20 cellular contexts compared by ENCODE assay signal in genomic region chr6:151664390-151664789, GRCh38.
DNase-seq lines count a peak whose midpoint lies in the region; ATAC-seq and TF ChIP-seq lines count a peak whose summit lies in the region.
"Had no signal": no experiment of that assay in that cellular context is flagged by ENCODE, and none has a peak within 500 bp of the region (broad histone marks: within the 10 kb centered on the region; RNA-seq: fewer than 3 reads in every experiment).

No MANE protein-coding gene starts in this region.

- H3K4me2 ChIP-seq in PC-3 (ENCODE audit: low read length), result 0 out of 2 replicates have a peak overlapping the region, but pooled peaks have one; percentile 17
- H3K4me2 ChIP-seq in PC-9, result no peak overlapping the region
- H3K4me2 ChIP-seq: BLaER1 had no signal

- no peaks in the 10 kb centered on the region for H3K4me1 Mint-ChIP-seq in activated naive CD8-positive, alpha-beta T cell treated with anti-CD3 and anti-CD28 coated beads for 36 hours
- no peaks in the 10 kb centered on the region for H3K4me1 Mint-ChIP-seq in stimulated activated memory B cell treated with anti-CD40 and anti-IgM and Interleukin-4, amounts not matched to agents 10 μg/mL and 1 μg/mL and 100 μg/mL, for 72 hours
- H3K4me1 Mint-ChIP-seq: CD14-positive monocyte; CD4-positive, alpha-beta memory T cell; CD8-positive, alpha-beta memory T cell had no signal

- TF ChIP-seq POLR2A in thyroid gland (IDR thresholded peaks at IDR 0.05), result no peak
- TF ChIP-seq POLR2A in ovary (IDR thresholded peaks at IDR 0.05), result no peak

- peak overlapping the region; percentile 48; the same call in 1 of the 2 replicates for H2AFZ ChIP-seq in PC-3 (ENCODE audit: low read length)
- H2AFZ ChIP-seq in PC-9, result 0 out of 2 replicates have a peak overlapping the region, but pooled peaks have one; percentile 2

- H3K27ac Mint-ChIP-seq in activated naive CD8-positive, alpha-beta T cell treated with anti-CD3 and anti-CD28 coated beads for 36 hours, result no peak overlapping the region
- no peak overlapping the region for H3K27ac Mint-ChIP-seq in stimulated activated memory B cell treated with anti-CD40 and anti-IgM and Interleukin-4, amounts not matched to agents 10 μg/mL and 1 μg/mL and 100 μg/mL, for 72 hours
- H3K27ac Mint-ChIP-seq: CD14-positive monocyte; CD4-positive, alpha-beta memory T cell; CD4-positive, CD25-positive, alpha-beta regulatory T cell; CD8-positive, alpha-beta memory T cell had no signal

- ATAC-seq in PC-3, result no peak
- peak; percentile 48 for ATAC-seq in left lobe of liver
- no peak for ATAC-seq in stimulated activated memory B cell treated with anti-CD40 and anti-IgM and Interleukin-4, amounts not matched to agents 10 μg/mL and 1 μg/mL and 100 μg/mL, for 72 hours

- intact Hi-C loops in PC-3 (cut with micrococcal nuclease), result loop anchor here (5.0 kb wide), 1 partner anchor 222 kb away; no protein-coding TSS in a partner anchor
- intact Hi-C loops in PC-9 (cut with micrococcal nuclease; ENCODE audit: unreplicated experiment), result no loop called here
- intact Hi-C loops in thyroid gland (cut with DNase I), result no loop called here
- intact Hi-C loops in ovary (cut with DNase I), result no loop called here

- no peaks in the 10 kb centered on the region for H3K36me3 Mint-ChIP-seq in activated naive CD8-positive, alpha-beta T cell treated with anti-CD3 and anti-CD28 coated beads for 36 hours
- no peaks in the 10 kb centered on the region for H3K36me3 Mint-ChIP-seq in stimulated activated memory B cell treated with anti-CD40 and anti-IgM and Interleukin-4, amounts not matched to agents 10 μg/mL and 1 μg/mL and 100 μg/mL, for 72 hours
- H3K36me3 Mint-ChIP-seq: CD14-positive monocyte; CD4-positive, alpha-beta memory T cell; CD4-positive, CD25-positive, alpha-beta regulatory T cell; CD8-positive, alpha-beta memory T cell had no signal

- 30 to 36% methylated on average over 5 of the region's 5 CpGs for WGBS in thyroid gland, 2 donors
- 17 to 32% (median 32%) methylated on average over 5 of the region's 5 CpGs for WGBS in ovary, 3 donors

- H3K9me2 ChIP-seq in PC-3 (replicated peaks; ENCODE audit: low read length), result no peaks in the 10 kb centered on the region
- H3K9me2 ChIP-seq in PC-9 (ENCODE audit: insufficient read depth), result no peaks in the 10 kb centered on the region

- H3F3A ChIP-seq in PC-3 (ENCODE audit: low read length, unreplicated experiment) (no peaks in the 10 kb centered on the region), PC-9 (ENCODE audit: insufficient read depth, low read depth) (peaks cover 10% of the 10 kb centered on the region; the same call in 1 of the 2 replicates)

- no peaks in the 10 kb centered on the region for H3K9me3 ChIP-seq in PC-3 (ENCODE audit: low read length)
- 0 out of 2 replicates have a peak, but pooled peaks cover 4% of the 10 kb centered on the region for H3K9me3 ChIP-seq in PC-9 (ENCODE audit: insufficient read depth, low read depth)
- no peaks in the 10 kb centered on the region for H3K9me3 ChIP-seq in thyroid gland
- no peaks in the 10 kb centered on the region for H3K9me3 ChIP-seq in ovary
- H3K9me3 ChIP-seq: BE2C, BLaER1 had no signal

- DNase-seq in PC-3 (no peak), PC-9 (no peak), left lobe of liver (ENCODE audit: low spot score) (no peak), thyroid gland (no peak), ovary (no peak), T-helper 1 cell (no peak)
- DNase-seq in activated naive CD8-positive, alpha-beta T cell treated with anti-CD3 and anti-CD28 coated beads for 36 hours, result no peak
- DNase-seq: 8988T; ACHN; BE2C; C1 segment of cervical spinal cord; CD4-positive, alpha-beta memory T cell; CD4-positive, CD25-positive, alpha-beta regulatory T cell; CD8-positive, alpha-beta memory T cell; COR-L47; DMS79 treated with DMSO at 0.1 percent for 48 hours; GF-D8 had no signal

- CTCF ChIA-PET in PC-3 (lab: Charles Lee) (no interaction called here), PC-9 (lab: Charles Lee) (no interaction called here)

- no peak overlapping the region for H3K9ac ChIP-seq in PC-3 (ENCODE audit: low read length)
- H3K9ac ChIP-seq: BLaER1 had no signal

- H3K27me3 Mint-ChIP-seq in activated naive CD8-positive, alpha-beta T cell treated with anti-CD3 and anti-CD28 coated beads for 36 hours, result peaks cover 19% of the 10 kb centered on the region
- H3K27me3 Mint-ChIP-seq in stimulated activated memory B cell treated with anti-CD40 and anti-IgM and Interleukin-4, amounts not matched to agents 10 μg/mL and 1 μg/mL and 100 μg/mL, for 72 hours, result no peaks in the 10 kb centered on the region

- BruUV-seq in PC-3 (replicated peaks; lab: Mats Ljungman, UMichigan) (no TSS peak), PC-9 (replicated peaks; lab: Mats Ljungman, UMichigan) (no TSS peak)

- no peaks in the 10 kb centered on the region for H3K9me3 Mint-ChIP-seq in activated naive CD8-positive, alpha-beta T cell treated with anti-CD3 and anti-CD28 coated beads for 36 hours
- H3K9me3 Mint-ChIP-seq in stimulated activated memory B cell treated with anti-CD40 and anti-IgM and Interleukin-4, amounts not matched to agents 10 μg/mL and 1 μg/mL and 100 μg/mL, for 72 hours, result no peaks in the 10 kb centered on the region
- H3K9me3 Mint-ChIP-seq: CD4-positive, alpha-beta memory T cell; CD4-positive, CD25-positive, alpha-beta regulatory T cell; CD8-positive, alpha-beta memory T cell had no signal

- no peak overlapping the region for H3K4me3 ChIP-seq in PC-3 (ENCODE audit: low read length)
- no peak overlapping the region for H3K4me3 ChIP-seq in PC-9
- H3K4me3 ChIP-seq in thyroid gland (replicated peaks in 1 of 3), result no peak overlapping the region
- no peak overlapping the region for H3K4me3 ChIP-seq in ovary
- H3K4me3 ChIP-seq: BLaER1 had no signal

- TF ChIP-seq EP300 in ovary (IDR thresholded peaks at IDR 0.05), result no peak

- H4K20me1 ChIP-seq in PC-3 (ENCODE audit: low read length), result no peaks in the 10 kb centered on the region
- H4K20me1 ChIP-seq in PC-9 (ENCODE audit: insufficient read depth), result no peaks in the 10 kb centered on the region
- H4K20me1 ChIP-seq: BLaER1 had no signal

- POLR2A ChIA-PET in PC-3 (lab: Charles Lee; ENCODE audit: unreplicated experiment) (no interaction called here), PC-9 (lab: Charles Lee; ENCODE audit: unreplicated experiment) (no interaction called here)

- no peak overlapping the region for H3K27ac ChIP-seq in PC-3 (ENCODE audit: low read length)
- no peak overlapping the region for H3K27ac ChIP-seq in PC-9
- H3K27ac ChIP-seq in thyroid gland, result peak overlapping the region; percentile 58 to 77 (median 73)
- H3K27ac ChIP-seq in ovary, result no peak overlapping the region
- H3K27ac ChIP-seq: BLaER1 had no signal

- TF ChIP-seq CTCF in PC-3 (conservative IDR thresholded peaks at IDR 0.05; ENCODE audit: low read depth, low read length) (no peak), PC-9 (conservative IDR thresholded peaks at IDR 0.05) (no peak), thyroid gland (IDR thresholded peaks at IDR 0.05) (no peak), ovary (IDR thresholded peaks at IDR 0.05) (no peak)

- H3K79me2 ChIP-seq in PC-3 (ENCODE audit: low read length) (no peaks in the 10 kb centered on the region), PC-9 (ENCODE audit: low read depth) (no peaks in the 10 kb centered on the region)

- H3K36me3 ChIP-seq in PC-3 (ENCODE audit: low read depth, low read length), result no peaks in the 10 kb centered on the region
- no peaks in the 10 kb centered on the region for H3K36me3 ChIP-seq in PC-9 (ENCODE audit: low read depth)
- no peaks in the 10 kb centered on the region for H3K36me3 ChIP-seq in thyroid gland
- no peaks in the 10 kb centered on the region for H3K36me3 ChIP-seq in ovary
- H3K36me3 ChIP-seq: BE2C, BLaER1 had no signal

- peaks cover 32% of the 10 kb centered on the region for H3K4me1 ChIP-seq in PC-3 (ENCODE audit: insufficient read depth, low read length)
- peaks cover 15% of the 10 kb centered on the region for H3K4me1 ChIP-seq in PC-9 (replicated peaks; ENCODE audit: insufficient read depth)
- H3K4me1 ChIP-seq in thyroid gland, result peaks cover 55 to 65% of the 10 kb centered on the region in 2 donors
- no peaks in the 10 kb centered on the region for H3K4me1 ChIP-seq in ovary (ENCODE audit: insufficient read depth)
- H3K4me1 ChIP-seq: BE2C, BLaER1 had no signal

- H3K27me3 ChIP-seq in PC-3 (ENCODE audit: low read length) (no peaks in the 10 kb centered on the region), PC-9 (ENCODE audit: insufficient read depth, low read depth) (no peaks in the 10 kb centered on the region), thyroid gland (no peaks in the 10 kb centered on the region), ovary (no peaks in the 10 kb centered on the region)
- H3K27me3 ChIP-seq: BE2C, BLaER1 had no signal

- H3K4me3 Mint-ChIP-seq in activated naive CD8-positive, alpha-beta T cell treated with anti-CD3 and anti-CD28 coated beads for 36 hours, result no peak overlapping the region
- H3K4me3 Mint-ChIP-seq in stimulated activated memory B cell treated with anti-CD40 and anti-IgM and Interleukin-4, amounts not matched to agents 10 μg/mL and 1 μg/mL and 100 μg/mL, for 72 hours, result no peak overlapping the region
- H3K4me3 Mint-ChIP-seq: CD14-positive monocyte; CD4-positive, alpha-beta memory T cell; CD4-positive, CD25-positive, alpha-beta regulatory T cell; CD8-positive, alpha-beta memory T cell had no signal

Comparison
In these comparisons a context has a peak if more than half of its experiments do, and no peak if none do; other contexts are left out.
1. H3K27ac ChIP-seq: peak in thyroid gland (3 of 3); none in PC-3 (single experiment), PC-9 (single experiment) and ovary (0 of 2).